ENCODE assay signal across 8 cellular contexts in genomic region chr14:100438678-100439592, GRCh38.
A peak's percentile ranks its signal among the peaks of the same experiment; 100 is the strongest.
DNase-seq lines count a peak whose midpoint lies in the region; ATAC-seq and TF ChIP-seq lines count a peak whose summit lies in the region.

No MANE protein-coding gene starts in this region.

- peak overlapping the region; percentile 6 for H3K27ac Mint-ChIP-seq in mesothelial cell of epicardium

- H3K4me3 ChIP-seq in AG09309 (ENCODE audit: control insufficient read depth, low read depth, low read length) = no peak overlapping the region
- no peak overlapping the region for H3K4me3 ChIP-seq in upper lobe of right lung

- intact Hi-C loops in upper lobe of right lung (cut with DNase I) = no loop called here

- no peaks in the 10 kb centered on the region for H3K27me3 ChIP-seq in upper lobe of right lung

- peak; percentile 52; the same call in 1 of the 2 replicates for TF ChIP-seq EP300 in Ishikawa (IDR thresholded peaks at IDR 0.05; ENCODE audit: borderline replicate concordance)

- no peaks in the 10 kb centered on the region for H3K9me3 ChIP-seq in upper lobe of right lung

- H3K27me3 Mint-ChIP-seq in mesothelial cell of epicardium (ENCODE audit: low read depth) = no peaks in the 10 kb centered on the region

- H3K9me3 Mint-ChIP-seq in mesothelial cell of epicardium = no peaks in the 10 kb centered on the region

- H3K36me3 Mint-ChIP-seq in mesothelial cell of epicardium = no peaks in the 10 kb centered on the region

- no peak for TF ChIP-seq CTCF in AG09309 (IDR thresholded peaks at IDR 0.05; ENCODE audit: control insufficient read depth, insufficient read depth, low read depth, low read length, missing control alignments)
- TF ChIP-seq CTCF in mesothelial cell of epicardium (IDR thresholded peaks at IDR 0.05; ENCODE audit: unreplicated experiment) = no peak
- TF ChIP-seq CTCF in upper lobe of right lung (IDR thresholded peaks at IDR 0.05) = no peak

- no peaks in the 10 kb centered on the region for H3K36me3 ChIP-seq in upper lobe of right lung

- TF ChIP-seq RAD21 in Ishikawa (IDR thresholded peaks at IDR 0.05; ENCODE audit: low read depth) = no peak

- ATAC-seq in upper lobe of right lung (peak; percentile 78), GM19455 (IDR thresholded peaks at IDR 0.05; ENCODE audit: unreplicated experiment) (no peak), HG03095 (IDR thresholded peaks at IDR 0.05; ENCODE audit: unreplicated experiment) (no peak)

- peaks cover 25% of the 10 kb centered on the region for H3K4me1 Mint-ChIP-seq in mesothelial cell of epicardium

- DNase-seq in AG09309 (ENCODE audit: low read depth) = peak; percentile 46
- DNase-seq in amniotic stem cell (lab: John Stamatoyannopoulos, UW) = peak; percentile 79
- DNase-seq in mesothelial cell of epicardium (ENCODE audit: low spot score in 2 of 2, unreplicated experiment in 2 of 2) = no peak
- no peak for DNase-seq in upper lobe of right lung
- DNase-seq in NCI-H187 treated with DMSO at 0.1 percent for 48 hours (lab: John Stamatoyannopoulos, UW) = no peak

- peaks cover 29% of the 10 kb centered on the region for H3K4me1 ChIP-seq in upper lobe of right lung

- H3K4me3 Mint-ChIP-seq in mesothelial cell of epicardium = no peak overlapping the region

- peak overlapping the region; percentile 43 for H3K27ac ChIP-seq in upper lobe of right lung

TF ChIP-seq in Ishikawa, 13 proteins besides CTCF, POLR2A, EP300 and RAD21:
- TF ChIP-seq TEAD4 (IDR thresholded peaks at IDR 0.05) = peak; percentile 70
- no peak for TF ChIP-seq ZBTB7A (IDR thresholded peaks at IDR 0.05; ENCODE audit: low read depth)
- 0 out of 2 replicates have a peak, but pooled peaks have one; percentile 25 for TF ChIP-seq YY1 (IDR thresholded peaks at IDR 0.05; ENCODE audit: low read depth)
- no peak for TF ChIP-seq USF1 (IDR thresholded peaks at IDR 0.05)
- no peak for TF ChIP-seq CREB1 (IDR thresholded peaks at IDR 0.05; ENCODE audit: low read depth)
- TF ChIP-seq FOXM1 (IDR thresholded peaks at IDR 0.05; ENCODE audit: borderline replicate concordance, low read depth) = 0 out of 2 replicates have a peak, but pooled peaks have one; percentile 57
- TF ChIP-seq REST (IDR thresholded peaks at IDR 0.05; ENCODE audit: low read depth) = no peak
- TF ChIP-seq EGR1 (IDR thresholded peaks at IDR 0.05) = no peak
- 0 out of 2 replicates have a peak, but pooled peaks have one; percentile 35 for TF ChIP-seq MAX (IDR thresholded peaks at IDR 0.05)
- no peak for TF ChIP-seq NFIC (IDR thresholded peaks at IDR 0.05)
- peak; percentile 56; the same call in 1 of the 2 replicates for TF ChIP-seq TCF12 (IDR thresholded peaks at IDR 0.05; ENCODE audit: low read depth)
- TF ChIP-seq TAF1 (IDR thresholded peaks at IDR 0.05; ENCODE audit: low read depth) = no peak
- 0 out of 2 replicates have a peak, but pooled peaks have one; percentile 18 for TF ChIP-seq CEBPB (IDR thresholded peaks at IDR 0.05)

Comparison
In these comparisons a context has a peak if more than half of its experiments do, and no peak if none do; other contexts are left out.
1. DNase-seq: peak in AG09309 (single experiment) and amniotic stem cell (single experiment); none in mesothelial cell of epicardium (0 of 2), upper lobe of right lung (single experiment) and NCI-H187 treated with DMSO at 0.1 percent for 48 hours (single experiment).